ENCODE assay signal across 18 cellular contexts in genomic region chr4:81555489-81555888, GRCh38.
DNase-seq lines count a peak whose midpoint lies in the region; ATAC-seq and TF ChIP-seq lines count a peak whose summit lies in the region.
"Had no signal": no experiment of that assay in that cellular context is flagged by ENCODE, and none has a peak within 500 bp of the region (broad histone marks: within the 10 kb centered on the region; RNA-seq: fewer than 3 reads in every experiment).

No MANE protein-coding gene starts in this region.

- peak overlapping the region; percentile 29; the same call in 1 of the 2 replicates for H2AFZ ChIP-seq in OCI-LY7 (ENCODE audit: low read length)

- no peaks in the 10 kb centered on the region for H3K27me3 Mint-ChIP-seq in activated naive CD8-positive, alpha-beta T cell treated with anti-CD3 and anti-CD28 coated beads, Interleukin-2, amount 10 ng/mL, durations not matched to agents 7 days and 5 days
- no peaks in the 10 kb centered on the region for H3K27me3 Mint-ChIP-seq in activated naive CD8-positive, alpha-beta T cell treated with anti-CD3 and anti-CD28 coated beads, Interleukin-2, amount 50 U/mL, for 24 hours

- H4K20me1 ChIP-seq in OCI-LY7 (ENCODE audit: insufficient read depth, low read length): no peaks in the 10 kb centered on the region

- DNase-seq in activated naive CD8-positive, alpha-beta T cell treated with anti-CD3 and anti-CD28 coated beads, Interleukin-2, amount 10 ng/mL, durations not matched to agents 7 days and 5 days: no peak
- DNase-seq in activated naive CD8-positive, alpha-beta T cell treated with anti-CD3 and anti-CD28 coated beads, Interleukin-2, amount 50 U/mL, for 24 hours: no peak
- no peak for DNase-seq in OCI-LY7 (ENCODE audit: low spot score)
- no peak for DNase-seq in left colon
- DNase-seq in tibial artery: no peak
- no peak for DNase-seq in globus pallidus (ENCODE audit: low spot score)
- DNase-seq: NCI-H1436 treated with DMSO at 0.1 percent for 48 hours, NCI-H2081, NCI-H510A, NCI-H82, Right ventricle myocardium superior, SK-N-SH had no signal

- H3K4me3 ChIP-seq in OCI-LY7 (ENCODE audit: low read depth, low read length, poor library complexity, severe bottlenecking): no peak overlapping the region
- H3K4me3 ChIP-seq in tibial artery: no peak overlapping the region
- H3K4me3 ChIP-seq: A549 had no signal

- POLR2A ChIA-PET in activated naive CD8-positive, alpha-beta T cell treated with anti-CD3 and anti-CD28 coated beads, Interleukin-2, amount 10 ng/mL, durations not matched to agents 7 days and 5 days (lab: Charles Lee): no interaction called here
- POLR2A ChIA-PET in OCI-LY7 (lab: Charles Lee): no interaction called here

- no peaks in the 10 kb centered on the region for H3K79me2 ChIP-seq in OCI-LY7 (ENCODE audit: insufficient read depth, low read depth, low read length)

- intact Hi-C loops in OCI-LY7 (cut with micrococcal nuclease; ENCODE audit: unreplicated experiment) (no loop called here), left colon (cut with DNase I, micrococcal nuclease) (no loop called here), tibial artery (cut with DNase I; ENCODE audit: low total_unique reads) (no loop called here)

- CTCF ChIA-PET in OCI-LY7 (lab: Charles Lee; ENCODE audit: unreplicated experiment): no interaction called here

- no peaks in the 10 kb centered on the region for H3K27me3 ChIP-seq in tibial artery

- peak overlapping the region; percentile 65 for H3K4me3 Mint-ChIP-seq in activated naive CD8-positive, alpha-beta T cell treated with anti-CD3 and anti-CD28 coated beads, Interleukin-2, amount 10 ng/mL, durations not matched to agents 7 days and 5 days
- no peak overlapping the region for H3K4me3 Mint-ChIP-seq in activated naive CD8-positive, alpha-beta T cell treated with anti-CD3 and anti-CD28 coated beads, Interleukin-2, amount 50 U/mL, for 24 hours

- H3K36me3 ChIP-seq in OCI-LY7 (ENCODE audit: insufficient read depth, low read length): no peaks in the 10 kb centered on the region
- no peaks in the 10 kb centered on the region for H3K36me3 ChIP-seq in tibial artery

- ATAC-seq in activated naive CD8-positive, alpha-beta T cell treated with anti-CD3 and anti-CD28 coated beads, Interleukin-2, amount 10 ng/mL, durations not matched to agents 7 days and 5 days (ENCODE audit: low read depth): peak; percentile 22
- ATAC-seq in activated naive CD8-positive, alpha-beta T cell treated with anti-CD3 and anti-CD28 coated beads, Interleukin-2, amount 50 U/mL, for 24 hours: no peak
- peak; percentile 69 for ATAC-seq in left colon
- no peak for ATAC-seq in HG02759 (IDR thresholded peaks at IDR 0.05; ENCODE audit: unreplicated experiment)
- no peak for ATAC-seq in GM19455 (IDR thresholded peaks at IDR 0.05; ENCODE audit: unreplicated experiment)
- ATAC-seq: A549, HCT116 had no signal

- H3K9me3 ChIP-seq in OCI-LY7 (ENCODE audit: low read length) (no peaks in the 10 kb centered on the region), tibial artery (no peaks in the 10 kb centered on the region)
- H3K9me3 ChIP-seq: A549, SK-N-SH had no signal

- no peaks in the 10 kb centered on the region for H3K9me2 ChIP-seq in OCI-LY7 (ENCODE audit: insufficient read depth, low read length)

- peaks cover 30% of the 10 kb centered on the region for H3K4me1 ChIP-seq in OCI-LY7 (ENCODE audit: insufficient read depth, low read length, poor library complexity, severe bottlenecking)
- H3K4me1 ChIP-seq in tibial artery: peaks cover 0 to under 1% (median 0%) of the 10 kb centered on the region in 4 donors
- H3K4me1 ChIP-seq: A549 had no signal

- peak overlapping the region; percentile 68 for H3K27ac Mint-ChIP-seq in activated naive CD8-positive, alpha-beta T cell treated with anti-CD3 and anti-CD28 coated beads, Interleukin-2, amount 10 ng/mL, durations not matched to agents 7 days and 5 days
- no peak overlapping the region for H3K27ac Mint-ChIP-seq in activated naive CD8-positive, alpha-beta T cell treated with anti-CD3 and anti-CD28 coated beads, Interleukin-2, amount 50 U/mL, for 24 hours

- TF ChIP-seq CTCF in OCI-LY7 (conservative IDR thresholded peaks at IDR 0.05; ENCODE audit: low read length) (no peak), tibial artery (IDR thresholded peaks at IDR 0.05) (no peak)

- no peak overlapping the region for H3K27ac ChIP-seq in OCI-LY7 (ENCODE audit: low read depth, low read length, poor library complexity, severe bottlenecking)
- H3K27ac ChIP-seq in tibial artery: no peak overlapping the region
- H3K27ac ChIP-seq: A549, C4-2B, HL-60 had no signal

- no TSS peak for BruUV-seq in OCI-LY7 (replicated peaks; lab: Mats Ljungman, UMichigan)

- peaks cover 8% of the 10 kb centered on the region for H3K4me1 Mint-ChIP-seq in activated naive CD8-positive, alpha-beta T cell treated with anti-CD3 and anti-CD28 coated beads, Interleukin-2, amount 10 ng/mL, durations not matched to agents 7 days and 5 days
- H3K4me1 Mint-ChIP-seq in activated naive CD8-positive, alpha-beta T cell treated with anti-CD3 and anti-CD28 coated beads, Interleukin-2, amount 50 U/mL, for 24 hours: peaks cover 28% of the 10 kb centered on the region

- H3K9me3 Mint-ChIP-seq in activated naive CD8-positive, alpha-beta T cell treated with anti-CD3 and anti-CD28 coated beads, Interleukin-2, amount 10 ng/mL, durations not matched to agents 7 days and 5 days: peaks cover 5% of the 10 kb centered on the region
- peaks cover 13% of the 10 kb centered on the region for H3K9me3 Mint-ChIP-seq in activated naive CD8-positive, alpha-beta T cell treated with anti-CD3 and anti-CD28 coated beads, Interleukin-2, amount 50 U/mL, for 24 hours

- peaks cover 5% of the 10 kb centered on the region for H3K36me3 Mint-ChIP-seq in activated naive CD8-positive, alpha-beta T cell treated with anti-CD3 and anti-CD28 coated beads, Interleukin-2, amount 10 ng/mL, durations not matched to agents 7 days and 5 days
- H3K36me3 Mint-ChIP-seq in activated naive CD8-positive, alpha-beta T cell treated with anti-CD3 and anti-CD28 coated beads, Interleukin-2, amount 50 U/mL, for 24 hours (ENCODE audit: low read depth): peaks cover 3% of the 10 kb centered on the region

- no peak overlapping the region for H3K4me2 ChIP-seq in OCI-LY7 (ENCODE audit: low read length)
- H3K4me2 ChIP-seq: A549, SK-N-SH had no signal

Comparison
In these comparisons a context has a peak if more than half of its experiments do, and no peak if none do; other contexts are left out.
1. ATAC-seq: peak in activated naive CD8-positive, alpha-beta T cell treated with anti-CD3 and anti-CD28 coated beads, Interleukin-2, amount 10 ng/mL, durations not matched to agents 7 days and 5 days (single experiment) and left colon (single experiment); none in activated naive CD8-positive, alpha-beta T cell treated with anti-CD3 and anti-CD28 coated beads, Interleukin-2, amount 50 U/mL, for 24 hours (single experiment), HG02759 (single experiment) and GM19455 (single experiment).